ENCODE assay signal across 25 cellular contexts in genomic region chr12:9779209-9779608, GRCh38. TPM values are rescaled to one million over a fixed set of nuclear protein-coding genes. Genes with fewer than 3 reads are reported as not detected.
DNase-seq lines count a peak whose midpoint lies in the region; ATAC-seq, FAIRE-seq and TF ChIP-seq lines count a peak whose summit lies in the region.
"Had no signal": no experiment of that assay in that cellular context is flagged by ENCODE, and none has a peak within 500 bp of the region (broad histone marks: within the 10 kb centered on the region; RNA-seq: fewer than 3 reads in every experiment).

No MANE protein-coding gene starts in this region.

- no peak for TF ChIP-seq EP300 in sigmoid colon (IDR thresholded peaks at IDR 0.05)

- WGBS in sigmoid colon, 2 donors, result 60 to 67% methylated on average over 4 of the region's 4 CpGs

- H3K4me1 Mint-ChIP-seq in activated naive CD4-positive, alpha-beta T cell treated with anti-CD3 and anti-CD28 coated beads, Interleukin-2, amount 50 U/mL, for 24 hours, result peaks cover 84% of the 10 kb centered on the region
- H3K4me1 Mint-ChIP-seq in dendritic cell treated with granulocyte-macrophage colony-stimulating factor and Interleukin-4, amounts not matched to agents 40 ng/mL and 50 ng/mL, for 4 days (ENCODE audit: low read depth), result peaks cover 35% of the 10 kb centered on the region

- no peak overlapping the region for H3K4me3 ChIP-seq in sigmoid colon

- ATAC-seq in HG03354 (IDR thresholded peaks at IDR 0.05; ENCODE audit: poor library complexity, severe bottlenecking, unreplicated experiment), result no peak
- ATAC-seq: HCT116, PC-3 had no signal

- H3K27me3 Mint-ChIP-seq in activated naive CD4-positive, alpha-beta T cell treated with anti-CD3 and anti-CD28 coated beads, Interleukin-2, amount 50 U/mL, for 24 hours, result no peaks in the 10 kb centered on the region
- no peaks in the 10 kb centered on the region for H3K27me3 Mint-ChIP-seq in dendritic cell treated with granulocyte-macrophage colony-stimulating factor and Interleukin-4, amounts not matched to agents 40 ng/mL and 50 ng/mL, for 4 days
- H3K27me3 Mint-ChIP-seq: CD4-positive, CD25-positive, alpha-beta regulatory T cell had no signal

- no peak overlapping the region for H3K4me3 Mint-ChIP-seq in activated naive CD4-positive, alpha-beta T cell treated with anti-CD3 and anti-CD28 coated beads, Interleukin-2, amount 50 U/mL, for 24 hours
- H3K4me3 Mint-ChIP-seq in dendritic cell treated with granulocyte-macrophage colony-stimulating factor and Interleukin-4, amounts not matched to agents 40 ng/mL and 50 ng/mL, for 4 days, result no peak overlapping the region

- FAIRE-seq in GM18507 (lab: Jason Lieb, UNC), result peak; percentile 33

- peak overlapping the region; percentile 38 for H3K27ac Mint-ChIP-seq in activated naive CD4-positive, alpha-beta T cell treated with anti-CD3 and anti-CD28 coated beads, Interleukin-2, amount 50 U/mL, for 24 hours
- peak overlapping the region; percentile 62 for H3K27ac Mint-ChIP-seq in dendritic cell treated with granulocyte-macrophage colony-stimulating factor and Interleukin-4, amounts not matched to agents 40 ng/mL and 50 ng/mL, for 4 days

- no peak for DNase-seq in activated naive CD4-positive, alpha-beta T cell (lab: John Stamatoyannopoulos, UW)
- DNase-seq in GM18507 (ENCODE audit: extremely low spot score, insufficient read length, low read depth), result no peak
- DNase-seq in sigmoid colon, result no peak
- DNase-seq in COR-L47 (lab: John Stamatoyannopoulos, UW), result no peak
- DNase-seq: AML-193; CD4-positive, CD25-positive, alpha-beta regulatory T cell; DMS153; GOT3; Karpas-422; NCI-H1048; NCI-H1417 treated with DMSO at 0.1 percent for 48 hours; NCI-H187; NCI-H446; NCI-H526 treated with DMSO at 0.1 percent for 48 hours; PC-3; Right ventricle myocardium superior had no signal

- no peak overlapping the region for H3K27ac ChIP-seq in sigmoid colon

- intact Hi-C loops in dendritic cell treated with granulocyte-macrophage colony-stimulating factor and Interleukin-4, amounts not matched to agents 40 ng/mL and 50 ng/mL, for 4 days (cut with micrococcal nuclease), result no loop called here
- intact Hi-C loops in sigmoid colon (cut with DNase I), result no loop called here

- no peaks in the 10 kb centered on the region for H3K27me3 ChIP-seq in sigmoid colon

- no peaks in the 10 kb centered on the region for H3K36me3 Mint-ChIP-seq in activated naive CD4-positive, alpha-beta T cell treated with anti-CD3 and anti-CD28 coated beads, Interleukin-2, amount 50 U/mL, for 24 hours
- H3K36me3 Mint-ChIP-seq in dendritic cell treated with granulocyte-macrophage colony-stimulating factor and Interleukin-4, amounts not matched to agents 40 ng/mL and 50 ng/mL, for 4 days (ENCODE audit: low read depth), result no peaks in the 10 kb centered on the region
- H3K36me3 Mint-ChIP-seq: CD4-positive, CD25-positive, alpha-beta regulatory T cell had no signal

- no peaks in the 10 kb centered on the region for H3K36me3 ChIP-seq in sigmoid colon

- H3K9me3 Mint-ChIP-seq in activated naive CD4-positive, alpha-beta T cell treated with anti-CD3 and anti-CD28 coated beads, Interleukin-2, amount 50 U/mL, for 24 hours, result peaks cover 9% of the 10 kb centered on the region
- H3K9me3 Mint-ChIP-seq in dendritic cell treated with granulocyte-macrophage colony-stimulating factor and Interleukin-4, amounts not matched to agents 40 ng/mL and 50 ng/mL, for 4 days, result no peaks in the 10 kb centered on the region

- TF ChIP-seq CTCF in sigmoid colon (IDR thresholded peaks at IDR 0.05), result no peak

- no peak for TF ChIP-seq POLR2A in sigmoid colon (IDR thresholded peaks at IDR 0.05)

- no peaks in the 10 kb centered on the region for H3K4me1 ChIP-seq in sigmoid colon

- H3K9me3 ChIP-seq in sigmoid colon, result no peaks in the 10 kb centered on the region

RNA-seq across cellular contexts. Expression of gene CD69, which starts 18.5 kb away (rescaled TPM):
- total RNA-seq in sigmoid colon, result 1 to 10 TPM; 2.7 to 7.8 (median 3.6) TPM
- polyA plus RNA-seq in sigmoid colon, result 10 to 100 TPM in 1 of 3 donors, 1 to 10 TPM in 2; 2.3 to 31.4 (median 3.0) TPM
- total RNA-seq: A172, G401, PC-3, RPMI7951 had no signal
- polyA plus RNA-seq: AG04450 had no signal

RNA-seq across cellular contexts. Expression of gene CLECL1, which starts 46.3 kb away (rescaled TPM):
- not detected for total RNA-seq in sigmoid colon
- 1 to 10 TPM in 1 of 3 donors, not detected in 2; 4.5 TPM for polyA plus RNA-seq in sigmoid colon
- total RNA-seq: A172, G401, M059J, PC-3, Right ventricle myocardium superior, RPMI7951 had no signal
- polyA plus RNA-seq: AG04450; CD4-positive, CD25-positive, alpha-beta regulatory T cell had no signal

RNA-seq across cellular contexts. Expression of gene KLRF1, which starts 48.1 kb away (rescaled TPM):
- total RNA-seq in sigmoid colon, result 1 to 10 TPM in 2 of 4 donors, not detected in 2; 2.1 to 2.2 TPM
- 1 to 10 TPM in 1 of 3 donors, under 1 TPM in 1, not detected in 1; 0.35 to 1.2 TPM for polyA plus RNA-seq in sigmoid colon
- total RNA-seq: A172; CD4-positive, CD25-positive, alpha-beta regulatory T cell; G401; PC-3; RPMI7951 had no signal
- polyA plus RNA-seq: AG04450 had no signal
